Comparison of ENCODE assay signal across 14 cellular contexts in the genomic region with DNA sequence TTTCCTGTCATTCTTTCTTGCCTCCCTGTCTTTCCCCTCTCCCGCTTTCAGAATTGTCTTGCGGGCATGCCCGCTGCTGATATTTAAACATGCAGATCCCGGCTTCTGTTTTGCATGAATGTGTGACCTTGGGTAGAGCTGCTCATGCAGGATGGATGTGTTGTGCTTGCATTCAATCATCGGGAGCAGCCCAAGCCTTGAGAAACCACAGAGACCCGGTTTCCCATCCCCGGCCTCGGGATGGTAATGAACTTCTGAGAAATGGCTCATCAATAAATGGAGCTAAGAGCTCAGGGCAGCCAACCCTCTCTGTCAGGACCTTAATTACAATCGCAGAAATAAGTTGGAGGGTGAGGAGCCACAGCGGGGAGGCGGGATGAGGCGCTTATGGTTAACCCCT.
DNase-seq lines count a peak whose midpoint lies in the region; ATAC-seq and TF ChIP-seq lines count a peak whose summit lies in the region.
"Had no signal": no experiment of that assay in that cellular context is flagged by ENCODE, and none has a peak within 500 bp of the region (broad histone marks: within the 10 kb centered on the region; RNA-seq: fewer than 3 reads in every experiment).

No MANE protein-coding gene starts in this region.

- intact Hi-C loops in activated CD4-positive, alpha-beta memory T cell treated with anti-CD3 and anti-CD28 coated beads for 36 hours (cut with micrococcal nuclease), result no loop called here
- intact Hi-C loops in posterior vena cava (cut with DNase I), result no loop called here

- H3K4me3 Mint-ChIP-seq in activated CD4-positive, alpha-beta memory T cell treated with anti-CD3 and anti-CD28 coated beads, Interleukin-2, amount 10 ng/mL, durations not matched to agents 7 days and 5 days, result no peak overlapping the region
- no peak overlapping the region for H3K4me3 Mint-ChIP-seq in activated CD4-positive, alpha-beta memory T cell treated with anti-CD3 and anti-CD28 coated beads for 36 hours
- no peak overlapping the region for H3K4me3 Mint-ChIP-seq in chondrocyte (ENCODE audit: unreplicated experiment)
- H3K4me3 Mint-ChIP-seq: CD4-positive, CD25-positive, alpha-beta regulatory T cell had no signal

- no peak overlapping the region for H3K4me3 ChIP-seq in H7 (ENCODE audit: insufficient read depth, low read depth, low read length)
- H3K4me3 ChIP-seq: BLaER1 treated with 17β-estradiol and CSF1 and Interleukin-3, amounts not matched to agents 10 nM and 100 nM had no signal

- H3K4me1 Mint-ChIP-seq in activated CD4-positive, alpha-beta memory T cell treated with anti-CD3 and anti-CD28 coated beads, Interleukin-2, amount 10 ng/mL, durations not matched to agents 7 days and 5 days, result peaks cover 8% of the 10 kb centered on the region
- peaks cover under 1% of the 10 kb centered on the region for H3K4me1 Mint-ChIP-seq in activated CD4-positive, alpha-beta memory T cell treated with anti-CD3 and anti-CD28 coated beads for 36 hours (ENCODE audit: low read depth)
- H3K4me1 Mint-ChIP-seq in chondrocyte (ENCODE audit: low read depth), result no peaks in the 10 kb centered on the region
- H3K4me1 Mint-ChIP-seq: CD4-positive, CD25-positive, alpha-beta regulatory T cell; IgD-negative memory B cell had no signal

- no peak for ATAC-seq in GM19463 (IDR thresholded peaks at IDR 0.05; ENCODE audit: unreplicated experiment)

- POLR2A ChIA-PET in activated CD4-positive, alpha-beta memory T cell treated with anti-CD3 and anti-CD28 coated beads, Interleukin-2, amount 10 ng/mL, durations not matched to agents 7 days and 5 days (lab: Charles Lee), result interaction anchor here (1.1 kb wide), 1 partner anchor 12 kb away, joined by 3 read pairs; no protein-coding TSS in a partner anchor
- POLR2A ChIA-PET in activated CD4-positive, alpha-beta memory T cell treated with anti-CD3 and anti-CD28 coated beads for 36 hours (lab: Charles Lee), result no interaction called here

- H3K9me3 Mint-ChIP-seq in activated CD4-positive, alpha-beta memory T cell treated with anti-CD3 and anti-CD28 coated beads, Interleukin-2, amount 10 ng/mL, durations not matched to agents 7 days and 5 days, result peaks cover 7% of the 10 kb centered on the region
- H3K9me3 Mint-ChIP-seq in activated CD4-positive, alpha-beta memory T cell treated with anti-CD3 and anti-CD28 coated beads for 36 hours, result peaks cover 4% of the 10 kb centered on the region
- peaks cover 13% of the 10 kb centered on the region for H3K9me3 Mint-ChIP-seq in chondrocyte (ENCODE audit: low read depth)

- H3K36me3 Mint-ChIP-seq in activated CD4-positive, alpha-beta memory T cell treated with anti-CD3 and anti-CD28 coated beads, Interleukin-2, amount 10 ng/mL, durations not matched to agents 7 days and 5 days (ENCODE audit: low read depth), result peaks cover 3% of the 10 kb centered on the region
- no peaks in the 10 kb centered on the region for H3K36me3 Mint-ChIP-seq in activated CD4-positive, alpha-beta memory T cell treated with anti-CD3 and anti-CD28 coated beads for 36 hours
- H3K36me3 Mint-ChIP-seq in chondrocyte (ENCODE audit: low read depth), result peaks cover 2% of the 10 kb centered on the region
- H3K36me3 Mint-ChIP-seq: IgD-negative memory B cell had no signal

- H3K36me3 ChIP-seq in H7 (replicated peaks; ENCODE audit: control insufficient read depth, insufficient read depth, low read length), result no peaks in the 10 kb centered on the region
- H3K36me3 ChIP-seq: BLaER1 treated with 17β-estradiol and CSF1 and Interleukin-3, amounts not matched to agents 10 nM and 100 nM had no signal

- no peak for TF ChIP-seq CTCF in chondrocyte (IDR thresholded peaks at IDR 0.05)

- DNase-seq in activated CD4-positive, alpha-beta memory T cell treated with anti-CD3 and anti-CD28 coated beads, Interleukin-2, amount 10 ng/mL, durations not matched to agents 7 days and 5 days, result no peak
- DNase-seq in activated CD4-positive, alpha-beta memory T cell treated with anti-CD3 and anti-CD28 coated beads for 36 hours, result no peak
- DNase-seq in H7, result peak; percentile 46
- peak; percentile 17 for DNase-seq in chondrocyte (ENCODE audit: low spot score)
- DNase-seq in posterior vena cava (ENCODE audit: low spot score), result peak; percentile 25
- DNase-seq in stimulated activated CD4-positive, alpha-beta T cell treated with anti-CD3 and anti-CD28 coated beads, Interleukin-2, amount 100 ng/mL, for 24 hours, result no peak
- DNase-seq in EL, result no peak
- DNase-seq: 8988T; AML-193; CD4-positive, CD25-positive, alpha-beta regulatory T cell; DMS53 had no signal

- CTCF ChIA-PET in activated CD4-positive, alpha-beta memory T cell treated with anti-CD3 and anti-CD28 coated beads, Interleukin-2, amount 10 ng/mL, durations not matched to agents 7 days and 5 days (lab: Charles Lee), result no interaction called here
- CTCF ChIA-PET in activated CD4-positive, alpha-beta memory T cell treated with anti-CD3 and anti-CD28 coated beads for 36 hours (lab: Charles Lee), result interaction anchor here (1.0 to 1.1 kb wide), 2 partner anchors 9 to 10 kb away, joined by 3 read pairs; no protein-coding TSS in a partner anchor

- H3K27me3 ChIP-seq in H7 (ENCODE audit: control insufficient read depth, insufficient read depth, low read length), result no peaks in the 10 kb centered on the region
- H3K27me3 ChIP-seq: BLaER1 treated with 17β-estradiol and CSF1 and Interleukin-3, amounts not matched to agents 10 nM and 100 nM had no signal

- peaks cover 16% of the 10 kb centered on the region for H3K27me3 Mint-ChIP-seq in activated CD4-positive, alpha-beta memory T cell treated with anti-CD3 and anti-CD28 coated beads, Interleukin-2, amount 10 ng/mL, durations not matched to agents 7 days and 5 days
- peaks cover 2% of the 10 kb centered on the region for H3K27me3 Mint-ChIP-seq in activated CD4-positive, alpha-beta memory T cell treated with anti-CD3 and anti-CD28 coated beads for 36 hours
- H3K27me3 Mint-ChIP-seq in chondrocyte (ENCODE audit: low read depth), result peaks cover 38% of the 10 kb centered on the region

- peak overlapping the region; percentile 14 for H3K27ac Mint-ChIP-seq in activated CD4-positive, alpha-beta memory T cell treated with anti-CD3 and anti-CD28 coated beads, Interleukin-2, amount 10 ng/mL, durations not matched to agents 7 days and 5 days
- no peak overlapping the region for H3K27ac Mint-ChIP-seq in activated CD4-positive, alpha-beta memory T cell treated with anti-CD3 and anti-CD28 coated beads for 36 hours
- no peak overlapping the region for H3K27ac Mint-ChIP-seq in chondrocyte (ENCODE audit: unreplicated experiment)
- H3K27ac Mint-ChIP-seq: IgD-negative memory B cell had no signal

Comparison
In these comparisons a context has a peak if more than half of its experiments do, and no peak if none do; other contexts are left out.
1. DNase-seq: peak in H7 (single experiment), chondrocyte (single experiment) and posterior vena cava (single experiment); none in activated CD4-positive, alpha-beta memory T cell treated with anti-CD3 and anti-CD28 coated beads, Interleukin-2, amount 10 ng/mL, durations not matched to agents 7 days and 5 days (single experiment), activated CD4-positive, alpha-beta memory T cell treated with anti-CD3 and anti-CD28 coated beads for 36 hours (single experiment), stimulated activated CD4-positive, alpha-beta T cell treated with anti-CD3 and anti-CD28 coated beads, Interleukin-2, amount 100 ng/mL, for 24 hours (0 of 2) and EL (single experiment).